ENCODE assay signal across 9 cellular contexts in the genomic region with DNA sequence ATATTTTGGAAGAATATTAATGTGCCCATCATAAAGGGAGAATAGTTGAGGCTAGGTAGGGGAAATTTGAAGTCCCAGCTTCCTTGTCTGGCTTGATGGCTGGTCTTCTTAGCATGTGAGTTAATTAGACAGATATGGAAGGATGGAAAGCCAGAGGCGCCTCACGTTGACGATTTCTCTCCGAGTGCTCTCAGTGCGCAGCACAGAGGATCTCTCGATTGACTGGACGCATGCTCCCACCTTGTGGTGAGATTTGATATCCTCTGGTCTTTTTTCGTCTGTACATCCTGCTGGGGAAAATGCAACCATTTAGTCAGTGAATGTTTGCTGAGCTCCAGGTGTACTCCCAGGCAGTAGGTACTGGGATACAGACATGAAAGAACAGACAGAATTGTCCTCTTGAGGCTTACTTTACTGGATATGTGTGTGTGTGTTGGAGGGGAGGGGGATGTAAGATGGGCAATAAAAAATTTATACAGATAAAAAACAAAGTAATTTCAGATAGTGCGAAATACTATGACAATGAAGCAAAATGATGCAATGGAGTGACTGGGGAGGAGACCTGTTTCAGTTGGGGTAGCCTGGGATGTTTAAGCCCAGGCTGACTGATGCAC.
DNase-seq lines count a peak whose midpoint lies in the region; ATAC-seq, FAIRE-seq and TF ChIP-seq lines count a peak whose summit lies in the region.
"Had no signal": no experiment of that assay in that cellular context is flagged by ENCODE, and none has a peak within 500 bp of the region (broad histone marks: within the 10 kb centered on the region; RNA-seq: fewer than 3 reads in every experiment).

No MANE protein-coding gene starts in this region.

- H3K4me1 Mint-ChIP-seq in activated naive CD8-positive, alpha-beta T cell treated with anti-CD3 and anti-CD28 coated beads, Interleukin-2, amount 50 U/mL, for 24 hours: peaks cover 10% of the 10 kb centered on the region

- H3K4me3 Mint-ChIP-seq in activated naive CD8-positive, alpha-beta T cell treated with anti-CD3 and anti-CD28 coated beads, Interleukin-2, amount 50 U/mL, for 24 hours: no peak overlapping the region

- no peak overlapping the region for H3K27ac Mint-ChIP-seq in activated naive CD8-positive, alpha-beta T cell treated with anti-CD3 and anti-CD28 coated beads, Interleukin-2, amount 50 U/mL, for 24 hours

- H3K9me3 Mint-ChIP-seq in activated naive CD8-positive, alpha-beta T cell treated with anti-CD3 and anti-CD28 coated beads, Interleukin-2, amount 50 U/mL, for 24 hours: no peaks in the 10 kb centered on the region

- H3K27ac ChIP-seq in 22Rv1: no peak overlapping the region

- peak; percentile 74 for FAIRE-seq in RCC 7860 (lab: Jason Lieb, UNC)
- FAIRE-seq: G401.6 had no signal

- DNase-seq in RCC 7860 (ENCODE audit: low spot score): peak; percentile 79
- peak; percentile 58 for DNase-seq in activated naive CD8-positive, alpha-beta T cell treated with anti-CD3 and anti-CD28 coated beads, Interleukin-2, amount 50 U/mL, for 24 hours
- peak; percentile 60 for DNase-seq in hepatic stellate cell (ENCODE audit: low spot score)
- DNase-seq in stimulated activated CD4-positive, alpha-beta T cell treated with anti-CD3 and anti-CD28 coated beads, Interleukin-12 subunit alpha, Interleukin-12 subunit beta, amount 100 ng/mL, for 4 hours: peak; percentile 49
- no peak for DNase-seq in NCI-H82 treated with DMSO at 0.1 percent for 48 hours (lab: John Stamatoyannopoulos, UW; ENCODE audit: unreplicated experiment)

- peak; percentile 75 for TF ChIP-seq CTCF in 22Rv1 (IDR thresholded peaks at IDR 0.05)

- ATAC-seq in GM21423 (IDR thresholded peaks at IDR 0.05; ENCODE audit: unreplicated experiment): peak; percentile 60
- peak; percentile 96 for ATAC-seq in activated naive CD8-positive, alpha-beta T cell treated with anti-CD3 and anti-CD28 coated beads, Interleukin-2, amount 50 U/mL, for 24 hours
- no peak for ATAC-seq in HG03045 (IDR thresholded peaks at IDR 0.05; ENCODE audit: unreplicated experiment)

- no peaks in the 10 kb centered on the region for H3K36me3 Mint-ChIP-seq in activated naive CD8-positive, alpha-beta T cell treated with anti-CD3 and anti-CD28 coated beads, Interleukin-2, amount 50 U/mL, for 24 hours (ENCODE audit: low read depth)

- H3K27me3 Mint-ChIP-seq in activated naive CD8-positive, alpha-beta T cell treated with anti-CD3 and anti-CD28 coated beads, Interleukin-2, amount 50 U/mL, for 24 hours: peaks cover 2% of the 10 kb centered on the region
